8 cellular contexts compared by ENCODE assay signal in the genomic region with DNA sequence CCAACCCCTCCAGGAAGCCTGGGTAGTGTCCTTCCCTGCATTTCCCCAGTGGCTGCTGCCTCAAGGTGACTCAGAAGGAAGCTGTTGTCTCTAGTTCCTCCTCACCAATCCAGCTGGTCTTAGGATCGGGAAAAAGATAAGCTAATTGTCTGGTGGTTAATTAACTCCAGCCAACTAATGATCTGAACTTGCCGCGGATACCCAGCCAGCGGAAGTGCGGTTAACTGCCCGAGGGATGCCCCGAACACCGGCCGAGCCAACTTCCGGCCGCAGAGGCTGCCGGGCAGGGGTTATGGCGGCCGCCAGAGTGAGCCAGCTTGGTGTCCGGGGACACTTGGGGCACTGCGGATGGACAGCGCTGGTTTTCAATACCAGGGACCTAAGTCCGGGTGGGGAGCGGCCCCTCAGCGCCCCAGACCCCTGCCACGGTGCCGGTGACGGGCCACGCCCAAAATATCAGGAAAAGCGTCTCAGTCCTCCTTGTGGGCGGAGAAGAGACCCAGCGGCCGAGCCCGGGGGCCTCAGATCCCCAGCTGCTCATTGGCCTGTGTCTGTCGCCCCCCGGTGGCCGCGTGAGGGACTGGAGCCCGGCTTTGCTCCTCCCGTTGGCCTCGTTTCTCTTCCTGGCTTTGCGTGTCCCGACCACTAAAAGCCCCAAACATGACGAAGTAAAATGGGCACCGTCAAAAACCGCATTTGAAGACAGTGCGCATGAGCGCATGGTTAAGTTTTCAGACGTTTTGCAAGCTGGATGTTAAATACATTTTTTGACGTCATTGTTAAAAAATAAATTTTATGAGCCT. TPM values are rescaled to one million over a fixed set of nuclear protein-coding genes. Genes with fewer than 3 reads are reported as not detected.
DNase-seq lines count a peak whose midpoint lies in the region; ATAC-seq and TF ChIP-seq lines count a peak whose summit lies in the region.

No MANE protein-coding gene starts in this region.

- H3K36me3 ChIP-seq in adrenal gland (replicated peaks in 1 of 2) (no peaks in the 10 kb centered on the region), heart right ventricle (no peaks in the 10 kb centered on the region), upper lobe of left lung (no peaks in the 10 kb centered on the region)

- peak in 1 of 4 donors; percentile 8 for TF ChIP-seq EP300 in upper lobe of left lung (IDR thresholded peaks at IDR 0.05)

- H3K9me3 ChIP-seq in adrenal gland (replicated peaks in 1 of 3) (no peaks in the 10 kb centered on the region), heart right ventricle (no peaks in the 10 kb centered on the region), upper lobe of left lung (no peaks in the 10 kb centered on the region)

- TF ChIP-seq CTCF in GM12865 (IDR thresholded peaks at IDR 0.05; ENCODE audit: insufficient read depth, low read depth, low read length, missing control alignments) (peak; percentile 96), adrenal gland (IDR thresholded peaks at IDR 0.05) (peak; percentile 90 to 99 (median 98)), heart right ventricle (IDR thresholded peaks at IDR 0.05) (peak; percentile 98 to 100 (median 99)), upper lobe of left lung (IDR thresholded peaks at IDR 0.05) (peak; percentile 94 to 98 (median 98))

- H3K4me3 ChIP-seq in GM12865 (ENCODE audit: low read depth, low read length) = peak overlapping the region; percentile 74
- H3K4me3 ChIP-seq in adrenal gland = peak overlapping the region; percentile 16 to 62 (median 42)
- H3K4me3 ChIP-seq in heart right ventricle = peak overlapping the region; percentile 45 to 86 (median 65)
- peak overlapping the region; percentile 42 to 74 (median 54) for H3K4me3 ChIP-seq in upper lobe of left lung

- peak overlapping the region; percentile 39 to 97 (median 90) for H3K27ac ChIP-seq in adrenal gland
- peak overlapping the region; percentile 89 to 98 (median 95) for H3K27ac ChIP-seq in heart right ventricle
- H3K27ac ChIP-seq in upper lobe of left lung = peak overlapping the region; percentile 88 to 97 (median 94)

- WGBS in adrenal gland, 4 donors = 0 to 1% (median 0%) methylated on average over 13 to 45 of the region's 45 CpGs
- 0 to 1% methylated on average over 45 of the region's 45 CpGs for WGBS in heart right ventricle, 2 donors
- 1% methylated on average over 28 to 39 of the region's 45 CpGs for WGBS in upper lobe of left lung, 2 donors

- ATAC-seq in HG02678 (IDR thresholded peaks at IDR 0.05; ENCODE audit: unreplicated experiment) (peak; percentile 89), heart right ventricle (peak; percentile 96 to 99 (median 98)), upper lobe of left lung (ENCODE audit: low FRiP score in 2 of 2) (peak; percentile 99)

- TF ChIP-seq POLR2A in adrenal gland (IDR thresholded peaks at IDR 0.05) (peak; percentile 63 to 72), upper lobe of left lung (IDR thresholded peaks at IDR 0.05) (peak in 3 of 4 donors; percentile 42 to 73 (median 71))

- DNase-seq in GM12865 (ENCODE audit: low read depth) (peak; percentile 96), NCI-H1417 (lab: John Stamatoyannopoulos, UW) (peak; percentile 94 to 96 (median 95)), SW480 (ENCODE audit: low spot score) (peak; percentile 89), adrenal gland (peak; percentile 93 to 98 (median 96)), heart right ventricle (peak; percentile 95), posterior cingulate gyrus (peak; percentile 88 to 99 (median 94)), upper lobe of left lung (peak; percentile 97 to 99)

- intact Hi-C loops in adrenal gland (cut with DNase I) = loop anchor here in 1 of 2 donors (2.0 kb wide), 1 partner anchor 29 kb away; no protein-coding TSS in a partner anchor
- intact Hi-C loops in heart right ventricle (cut with DNase I) = loop anchor here in 6 of 10 donors (1.0 to 10.0 kb wide), 6 partner anchors 25 to 93 kb away; a partner anchor contains a TSS
- intact Hi-C loops in posterior cingulate gyrus (cut with DNase I) = loop anchor here (5.0 kb wide), 1 partner anchor 91 kb away; a partner anchor contains a TSS

- H3K27me3 ChIP-seq in adrenal gland (no peaks in the 10 kb centered on the region), heart right ventricle (no peaks in the 10 kb centered on the region), upper lobe of left lung (no peaks in the 10 kb centered on the region)

- peaks cover 7% of the 10 kb centered on the region in 2 donors for H3K4me1 ChIP-seq in adrenal gland (replicated peaks in 1 of 2)
- peaks cover 0 to 13% (median 5%) of the 10 kb centered on the region in 9 donors for H3K4me1 ChIP-seq in heart right ventricle
- H3K4me1 ChIP-seq in upper lobe of left lung = peaks cover 5 to 13% (median 7%) of the 10 kb centered on the region in 4 donors

RNA-seq across cellular contexts. Expression of a gene that starts 10.2 kb away (rescaled TPM):
- total RNA-seq in adrenal gland (under 1 TPM in 2 of 8 donors, not detected in 6; 0.32 to 0.41 TPM), heart right ventricle (under 1 TPM in 1 of 10 donors, not detected in 9; 0.21 TPM), upper lobe of left lung (10 to 100 TPM in 5 of 6 donors, 1 to 10 TPM in 1; 9.3 to 24.8 (median 16.6) TPM)
- polyA plus RNA-seq in adrenal gland (under 1 TPM in 1 of 3 donors, not detected in 2; 0.07 TPM), heart right ventricle (not detected)

RNA-seq across cellular contexts. Expression of a gene that starts 14.8 kb away (rescaled TPM):
- 100 to 1,000 TPM in 4 of 8 donors, 10 to 100 TPM in 4; 28.8 to 232 (median 93.4) TPM for total RNA-seq in adrenal gland
- 10 to 100 TPM; 16.7 to 87.1 (median 49.5) TPM for polyA plus RNA-seq in adrenal gland
- 10 to 100 TPM; 18.1 to 28.9 (median 21.9) TPM for total RNA-seq in heart right ventricle
- polyA plus RNA-seq in heart right ventricle = 10 to 100 TPM; 36.8 to 65.7 TPM
- total RNA-seq in upper lobe of left lung = 10 to 100 TPM; 31.2 to 70.1 (median 39.7) TPM

RNA-seq across cellular contexts. Expression of a gene that starts 38.1 kb away (rescaled TPM):
- total RNA-seq in adrenal gland = 1 to 10 TPM in 3 of 8 donors, under 1 TPM in 3, not detected in 2; 0.41 to 1.5 (median 0.94) TPM
- polyA plus RNA-seq in adrenal gland = under 1 TPM in 2 of 3 donors, not detected in 1; 0.35 to 0.81 TPM
- total RNA-seq in heart right ventricle = under 1 TPM in 2 of 10 donors, not detected in 8; 0.44 to 0.88 TPM
- under 1 TPM in 1 of 2 donors, not detected in 1; 0.07 TPM for polyA plus RNA-seq in heart right ventricle
- total RNA-seq in upper lobe of left lung = 1 to 10 TPM in 2 of 6 donors, under 1 TPM in 1, not detected in 3; 0.69 to 2.0 (median 1.2) TPM

RNA-seq across cellular contexts. Expression of a gene that starts 43.5 kb away (rescaled TPM):
- total RNA-seq in adrenal gland (10 to 100 TPM; 31.9 to 89.8 (median 50.4) TPM), heart right ventricle (10 to 100 TPM; 27.1 to 42.3 (median 32.8) TPM), upper lobe of left lung (100 to 1,000 TPM in 1 of 6 donors, 10 to 100 TPM in 5; 19.3 to 162 (median 43.4) TPM)
- polyA plus RNA-seq in adrenal gland (10 to 100 TPM in 2 of 3 donors, 1 to 10 TPM in 1; 3.3 to 79.7 (median 55.6) TPM), heart right ventricle (10 to 100 TPM; 22.1 to 41.0 TPM)

RNA-seq across cellular contexts. Expression of a gene that starts 51.2 kb away (rescaled TPM):
- total RNA-seq in adrenal gland (under 1 TPM in 3 of 8 donors, not detected in 5; 0.72 to 0.88 (median 0.83) TPM), heart right ventricle (under 1 TPM in 1 of 10 donors, not detected in 9; 0.20 TPM), upper lobe of left lung (10 to 100 TPM in 3 of 6 donors, 1 to 10 TPM in 2, not detected in 1; 1.2 to 16.2 (median 14.5) TPM)
- polyA plus RNA-seq in adrenal gland (1 to 10 TPM in 1 of 3 donors, under 1 TPM in 2; 0.20 to 2.6 (median 0.98) TPM), heart right ventricle (not detected)

Comparison
In these comparisons a context has a peak if more than half of its experiments do, and no peak if none do; other contexts are left out.
1. Peak in every context shown above with its lines: DNase-seq, ATAC-seq, H3K4me3 ChIP-seq and H3K27ac ChIP-seq.
2. RNA of a gene that starts 10.2 kb away (total RNA-seq): 9.3 to 24.8 TPM in upper lobe of left lung; 0.32 to 0.41 TPM in adrenal gland and 0.21 TPM in heart right ventricle; every median in the first group is over 4 times any median in the second.